ENCODE assay signal across 17 cellular contexts in the genomic region with DNA sequence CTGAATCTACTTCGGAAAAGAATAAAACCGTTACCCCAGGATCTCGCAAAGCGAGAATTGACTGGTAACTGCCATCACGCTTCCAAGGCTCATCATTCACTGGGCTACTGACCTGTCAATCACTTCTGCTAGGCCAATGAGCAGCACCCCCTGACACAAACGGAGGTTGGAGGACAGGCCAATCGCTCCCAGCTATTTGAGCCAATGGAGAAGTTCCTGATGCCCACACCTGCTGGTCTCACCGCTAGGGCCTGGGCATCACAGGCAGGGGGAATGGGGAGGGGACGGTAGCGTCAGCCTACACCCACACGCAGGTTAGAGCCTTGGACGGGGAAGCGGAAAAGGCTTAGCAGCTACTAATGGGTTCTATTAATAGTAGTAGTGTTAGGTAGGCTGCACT. TPM values are rescaled to one million over a fixed set of nuclear protein-coding genes. Genes with fewer than 3 reads are reported as not detected.
DNase-seq lines count a peak whose midpoint lies in the region; ATAC-seq, FAIRE-seq and TF ChIP-seq lines count a peak whose summit lies in the region.
"Had no signal": no experiment of that assay in that cellular context is flagged by ENCODE, and none has a peak within 500 bp of the region (broad histone marks: within the 10 kb centered on the region; RNA-seq: fewer than 3 reads in every experiment).

No MANE protein-coding gene starts in this region.

- no peak overlapping the region for H3K4me3 Mint-ChIP-seq in WTC11
- no peak overlapping the region for H3K4me3 Mint-ChIP-seq in progenitor cell of endocrine pancreas (ENCODE audit: low read depth)

- H3K4me1 ChIP-seq in HCT116 (ENCODE audit: control insufficient read depth in 1 of 2, insufficient read depth in 2 of 2, low read length in 2 of 2), result no peaks in the 10 kb centered on the region
- peaks cover 2% of the 10 kb centered on the region for H3K4me1 ChIP-seq in iPS-15b (ENCODE audit: control insufficient read depth, insufficient read depth, low read length)
- H3K4me1 ChIP-seq: SJCRH30 had no signal

- intact Hi-C loops in HCT116 (cut with micrococcal nuclease), result no loop called here

- POLR2A ChIA-PET in HCT116 (lab: Charles Lee) (no interaction called here), WTC11 (lab: Charles Lee) (no interaction called here)

- H3K27ac ChIP-seq in HCT116 (ENCODE audit: low read depth, low read length), result no peak overlapping the region
- H3K27ac ChIP-seq: KMS-11, SJCRH30 had no signal

- H3K27me3 ChIP-seq in HCT116 (ENCODE audit: insufficient read depth, low read length) (peaks cover 30% of the 10 kb centered on the region), iPS-15b (ENCODE audit: control insufficient read depth, insufficient read depth, low read length) (peaks cover 7% of the 10 kb centered on the region)
- H3K27me3 ChIP-seq: MG63 had no signal

- H3K4me2 ChIP-seq in HCT116 (ENCODE audit: low read length), result no peak overlapping the region
- H3K4me2 ChIP-seq: KMS-11 had no signal

- TF ChIP-seq CTCF in HCT116 (IDR thresholded peaks at IDR 0.05 in 2 of 3, conservative IDR thresholded peaks at IDR 0.05 in 1 of 3; ENCODE audit: borderline replicate concordance in 1 of 3, insufficient read depth in 1 of 3, low read depth in 2 of 3, low read length in 2 of 3) (no peak), WTC11 (IDR thresholded peaks at IDR 0.05) (no peak), progenitor cell of endocrine pancreas (IDR thresholded peaks at IDR 0.05; ENCODE audit: unreplicated experiment) (no peak)

- no peaks in the 10 kb centered on the region for H3K27me3 Mint-ChIP-seq in WTC11 (ENCODE audit: low read depth)
- H3K27me3 Mint-ChIP-seq in progenitor cell of endocrine pancreas, result peaks cover 5% of the 10 kb centered on the region

- no peak overlapping the region for H3K27ac Mint-ChIP-seq in WTC11
- H3K27ac Mint-ChIP-seq in progenitor cell of endocrine pancreas, result no peak overlapping the region

- no peaks in the 10 kb centered on the region for H3K9me3 Mint-ChIP-seq in WTC11
- no peaks in the 10 kb centered on the region for H3K9me3 Mint-ChIP-seq in progenitor cell of endocrine pancreas (ENCODE audit: low read depth)

- no peaks in the 10 kb centered on the region for H4K20me1 ChIP-seq in HCT116 (ENCODE audit: insufficient read depth)

- H3K4me1 Mint-ChIP-seq in WTC11 (peaks cover 19% of the 10 kb centered on the region), progenitor cell of endocrine pancreas (ENCODE audit: low read depth) (no peaks in the 10 kb centered on the region)

- no peaks in the 10 kb centered on the region for H3K9me3 ChIP-seq in HCT116 (ENCODE audit: control insufficient read depth in 1 of 2, insufficient read depth in 1 of 2, low read depth in 1 of 2, low read length in 2 of 2)
- H3K9me3 ChIP-seq in iPS-15b (ENCODE audit: control insufficient read depth, insufficient read depth, low read length), result no peaks in the 10 kb centered on the region
- H3K9me3 ChIP-seq: MG63, SJCRH30 had no signal

- ATAC-seq in HCT116, result peak; percentile 57
- peak; percentile 87 for ATAC-seq in WTC11
- no peak for ATAC-seq in HG03457 (IDR thresholded peaks at IDR 0.05; ENCODE audit: unreplicated experiment)

- H3K36me3 ChIP-seq in HCT116 (ENCODE audit: control insufficient read depth in 1 of 2, insufficient read depth in 2 of 2, low read length in 2 of 2) (no peaks in the 10 kb centered on the region), iPS-15b (ENCODE audit: control insufficient read depth, insufficient read depth, low read length) (no peaks in the 10 kb centered on the region)
- H3K36me3 ChIP-seq: MG63, SJCRH30 had no signal

- H3K36me3 Mint-ChIP-seq in WTC11 (no peaks in the 10 kb centered on the region), progenitor cell of endocrine pancreas (ENCODE audit: insufficient read depth) (no peaks in the 10 kb centered on the region)

- no peaks in the 10 kb centered on the region for H3K9me2 ChIP-seq in HCT116 (ENCODE audit: insufficient read depth)

- CTCF ChIA-PET in HCT116 (lab: Charles Lee), result no interaction called here
- CTCF ChIA-PET in WTC11 (lab: Charles Lee), result interaction anchor here (0.6 to 4.2 kb wide), 5 partner anchors 11 to 353 kb away, joined by 3 to 45 read pairs (median 5); no protein-coding TSS in a partner anchor

- no peak for TF ChIP-seq POLR2A in HCT116 (IDR thresholded peaks at IDR 0.05; ENCODE audit: borderline replicate concordance, extremely low read depth, insufficient read depth, insufficient read length)

- no TSS peak for BruUV-seq in HCT116 (replicated peaks; lab: Mats Ljungman, UMichigan)

- peak; percentile 6 for DNase-seq in COLO829 (ENCODE audit: low spot score)
- DNase-seq in HCT116 (ENCODE audit: low read depth, low spot score), result no peak
- DNase-seq in WTC11 (ENCODE audit: low spot score), result peak; percentile 55
- DNase-seq in HTR-8/SVneo (ENCODE audit: insufficient read length, low spot score), result no peak
- DNase-seq in activated effector memory CD4-positive, alpha-beta T cell treated with Interleukin-2 at 50 U/mL for 16 hours, result no peak
- no peak for DNase-seq in progenitor cell of endocrine pancreas (ENCODE audit: low spot score, unreplicated experiment)
- DNase-seq: C1 segment of cervical spinal cord, DMS153, EL, MG63, NCI-H1105, NCI-H187, NCI-H446, SJCRH30 had no signal

- H3K9ac ChIP-seq in HCT116 (ENCODE audit: low read length) (no peak overlapping the region), iPS-15b (ENCODE audit: low read depth, low read length) (no peak overlapping the region)
- H3K9ac ChIP-seq: KMS-11 had no signal

- TF ChIP-seq RAD21 in HCT116 (IDR thresholded peaks at IDR 0.05; ENCODE audit: low read depth), result no peak

- H3K4me3 ChIP-seq in HCT116 (replicated peaks in 1 of 2; ENCODE audit: low read depth in 1 of 2, low read length in 2 of 2), result no peak overlapping the region
- peak overlapping the region; percentile 36 for H3K4me3 ChIP-seq in iPS-15b (ENCODE audit: low read depth, low read length)
- H3K4me3 ChIP-seq: MG63, SJCRH30 had no signal

- no peak overlapping the region for H2AFZ ChIP-seq in HCT116 (ENCODE audit: low read depth, low read length, poor library complexity, severe bottlenecking)

- H3K79me2 ChIP-seq in HCT116 (ENCODE audit: insufficient read depth, low read length), result no peaks in the 10 kb centered on the region

- FAIRE-seq in HTR-8/SVneo (lab: Jason Lieb, UNC), result no peak

- RAD21 ChIA-PET in HCT116 (lab: Charles Lee; ENCODE audit: low non-redundant PET in 1 of 2, low total read pairs in 2 of 2, uncharacterized antibody in 2 of 2, unreplicated experiment in 2 of 2), result no interaction called here

TF ChIP-seq in HCT116, 20 proteins besides CTCF, POLR2A, EP300 and RAD21 (continues in another document):
- TF ChIP-seq CBX3 (IDR thresholded peaks at IDR 0.05; ENCODE audit: low read depth) (no peak), SP1 (IDR thresholded peaks at IDR 0.05; ENCODE audit: low read depth) (no peak), ZFX (IDR thresholded peaks at IDR 0.05) (no peak), FOSL1 (IDR thresholded peaks at IDR 0.05; ENCODE audit: low read depth) (no peak), POLR2AphosphoS5 (IDR thresholded peaks at IDR 0.05; ENCODE audit: low read depth, low read length) (no peak), YY1 (IDR thresholded peaks at IDR 0.05; ENCODE audit: extremely low read depth, insufficient replicate concordance, low read depth, low read length) (no peak), SRF (IDR thresholded peaks at IDR 0.05; ENCODE audit: low read depth) (no peak)

TF ChIP-seq in WTC11, 78 proteins besides CTCF, POLR2A, EP300 and RAD21:
- TF ChIP-seq MYBL2 (CRISPR knock-in tag; IDR thresholded peaks at IDR 0.05), result no peak
- no peak for TF ChIP-seq GABPB1 (CRISPR knock-in tag; IDR thresholded peaks at IDR 0.05)
- no peak for TF ChIP-seq NR2C2 (CRISPR knock-in tag; IDR thresholded peaks at IDR 0.05)
- TF ChIP-seq NR1H2 (CRISPR knock-in tag; IDR thresholded peaks at IDR 0.05), result no peak
- TF ChIP-seq NFYB (CRISPR knock-in tag; conservative IDR thresholded peaks at IDR 0.05; ENCODE audit: low read depth), result peak; percentile 89
- TF ChIP-seq JAZF1 (CRISPR knock-in tag; IDR thresholded peaks at IDR 0.05), result no peak
- TF ChIP-seq, protein P1, sequence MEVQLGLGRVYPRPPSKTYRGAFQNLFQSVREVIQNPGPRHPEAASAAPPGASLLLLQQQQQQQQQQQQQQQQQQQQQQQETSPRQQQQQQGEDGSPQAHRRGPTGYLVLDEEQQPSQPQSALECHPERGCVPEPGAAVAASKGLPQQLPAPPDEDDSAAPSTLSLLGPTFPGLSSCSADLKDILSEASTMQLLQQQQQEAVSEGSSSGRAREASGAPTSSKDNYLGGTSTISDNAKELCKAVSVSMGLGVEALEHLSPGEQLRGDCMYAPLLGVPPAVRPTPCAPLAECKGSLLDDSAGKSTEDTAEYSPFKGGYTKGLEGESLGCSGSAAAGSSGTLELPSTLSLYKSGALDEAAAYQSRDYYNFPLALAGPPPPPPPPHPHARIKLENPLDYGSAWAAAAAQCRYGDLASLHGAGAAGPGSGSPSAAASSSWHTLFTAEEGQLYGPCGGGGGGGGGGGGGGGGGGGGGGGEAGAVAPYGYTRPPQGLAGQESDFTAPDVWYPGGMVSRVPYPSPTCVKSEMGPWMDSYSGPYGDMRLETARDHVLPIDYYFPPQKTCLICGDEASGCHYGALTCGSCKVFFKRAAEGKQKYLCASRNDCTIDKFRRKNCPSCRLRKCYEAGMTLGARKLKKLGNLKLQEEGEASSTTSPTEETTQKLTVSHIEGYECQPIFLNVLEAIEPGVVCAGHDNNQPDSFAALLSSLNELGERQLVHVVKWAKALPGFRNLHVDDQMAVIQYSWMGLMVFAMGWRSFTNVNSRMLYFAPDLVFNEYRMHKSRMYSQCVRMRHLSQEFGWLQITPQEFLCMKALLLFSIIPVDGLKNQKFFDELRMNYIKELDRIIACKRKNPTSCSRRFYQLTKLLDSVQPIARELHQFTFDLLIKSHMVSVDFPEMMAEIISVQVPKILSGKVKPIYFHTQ (CRISPR knock-in tag; IDR thresholded peaks at IDR 0.05), result no peak
- no peak for TF ChIP-seq ZNF219 (CRISPR knock-in tag; IDR thresholded peaks at IDR 0.05; ENCODE audit: borderline replicate concordance)

RNA-seq across cellular contexts. Expression of a gene that starts 56.7 kb away (rescaled TPM):
- total RNA-seq in HCT116 (2021; ENCODE audit: unreplicated experiment) (0.69 TPM), WTC11 (2021) (2.4 to 2.6 TPM (median 2.4 TPM) in 3 replicates), progenitor cell of endocrine pancreas (0.31 and 0.36 TPM in 2 replicates)
- 0.55 and 0.65 TPM in 2 replicates for polyA plus RNA-seq in HCT116 (2012)
- total RNA-seq: SJCRH30 had no signal

Comparison
In these comparisons a context has a peak if more than half of its experiments do, and no peak if none do; other contexts are left out.
1. DNase-seq: peak in COLO829 (single experiment) and WTC11 (single experiment); none in HCT116 (single experiment), HTR-8/SVneo (single experiment), activated effector memory CD4-positive, alpha-beta T cell treated with Interleukin-2 at 50 U/mL for 16 hours (single experiment) and progenitor cell of endocrine pancreas (single experiment).